28 cellular contexts compared by ENCODE assay signal in genomic region chr15:65214010-65214409, GRCh38. TPM values are rescaled to one million over a fixed set of nuclear protein-coding genes. Genes with fewer than 3 reads are reported as not detected.
"Had no signal": no experiment of that assay in that cellular context is flagged by ENCODE, and none has a peak within 500 bp of the region (broad histone marks: within the 10 kb centered on the region; RNA-seq: fewer than 3 reads in every experiment).

No MANE protein-coding gene starts in this region.

- ATAC-seq: esophagus mucosa; left lobe of liver; mucosa of descending colon; sciatic nerve; stimulated activated effector memory CD8-positive, alpha-beta T cell treated with anti-CD3 and anti-CD28 coated beads, Interleukin-12 subunit alpha, Interleukin-12 subunit beta, amount 100 ng/mL, for 72 hours had no signal

- FAIRE-seq: colon, kidney had no signal

- H3K27me3 Mint-ChIP-seq: naive B cell, type B pancreatic cell had no signal

- H2AFZ ChIP-seq: hepatocyte, parathyroid adenoma had no signal

- H3K4me3 ChIP-seq: dorsolateral prefrontal cortex, gastroesophageal sphincter, heart left ventricle, hepatocyte, mucosa of descending colon, smooth muscle cell, stomach, tibial artery had no signal

- H3K27ac ChIP-seq: dorsolateral prefrontal cortex, epithelial cell of prostate, gastroesophageal sphincter, heart left ventricle, hepatocyte, parathyroid adenoma, stomach, tibial artery had no signal

- H3K9me3 ChIP-seq: gastroesophageal sphincter, heart left ventricle, mucosa of descending colon, stomach, tibial artery had no signal

- H3K27me3 ChIP-seq: dorsolateral prefrontal cortex, gastroesophageal sphincter, heart left ventricle, hepatocyte, stomach had no signal

- H3K4me2 ChIP-seq: hepatocyte, smooth muscle cell had no signal

- H3K9me3 Mint-ChIP-seq: endodermal cell; mesothelial cell of epicardium; naive B cell; stimulated activated effector memory CD8-positive, alpha-beta T cell treated with anti-CD3 and anti-CD28 coated beads, Interleukin-12 subunit alpha, Interleukin-12 subunit beta, amount 100 ng/mL, for 72 hours; type B pancreatic cell had no signal

- DNase-seq: dorsolateral prefrontal cortex; effector CD4-positive, alpha-beta T cell; endodermal cell; foreskin fibroblast; kidney; mesenchymal stem cell; mucosa of descending colon; naive B cell; stimulated activated CD4-positive, alpha-beta T cell treated with anti-CD3 and anti-CD28 coated beads, Interleukin-2, amount 100 ng/mL, for 24 hours; stimulated activated CD4-positive, alpha-beta T cell treated with anti-CD3 and anti-CD28 coated beads, Interleukin-4, amount 100 ng/mL, for 24 hours; stimulated activated naive CD4-positive, alpha-beta T cell treated with Interleukin-2 at 50 U/mL for 16 hours; stomach had no signal

- H3K27ac Mint-ChIP-seq: endodermal cell, mesothelial cell of epicardium, progenitor cell of endocrine pancreas, type B pancreatic cell had no signal

- H3K4me3 Mint-ChIP-seq: endodermal cell; mesothelial cell of epicardium; naive B cell; stimulated activated effector memory CD8-positive, alpha-beta T cell treated with anti-CD3 and anti-CD28 coated beads, Interleukin-12 subunit alpha, Interleukin-12 subunit beta, amount 100 ng/mL, for 72 hours; type B pancreatic cell had no signal

- H3K36me3 ChIP-seq: gastroesophageal sphincter, heart left ventricle, stomach, tibial artery had no signal

- H3K79me2 ChIP-seq: hepatocyte, parathyroid adenoma had no signal

- H3K9ac ChIP-seq: parathyroid adenoma had no signal

- H3K36me3 Mint-ChIP-seq: mesothelial cell of epicardium; naive B cell; stimulated activated effector memory CD8-positive, alpha-beta T cell treated with anti-CD3 and anti-CD28 coated beads, Interleukin-12 subunit alpha, Interleukin-12 subunit beta, amount 100 ng/mL, for 72 hours; type B pancreatic cell had no signal

RNA-seq across cellular contexts. Expression of gene CILP, which starts 2.7 kb away (rescaled TPM):
- total RNA-seq: lung microvascular endothelial cell had no signal
